Comparison of ENCODE assay signal across 24 cellular contexts in genomic region chr5:172548981-172549707, GRCh38.
DNase-seq lines count a peak whose midpoint lies in the region; ATAC-seq and TF ChIP-seq lines count a peak whose summit lies in the region.
"Had no signal": no experiment of that assay in that cellular context is flagged by ENCODE, and none has a peak within 500 bp of the region (broad histone marks: within the 10 kb centered on the region; RNA-seq: fewer than 3 reads in every experiment).

No MANE protein-coding gene starts in this region.

- H3K27ac Mint-ChIP-seq in mesothelial cell of epicardium, result peak overlapping the region; percentile 41
- H3K27ac Mint-ChIP-seq in natural killer cell treated with Interleukin-12 subunit alpha and Interleukin-12 subunit beta and Interleukin-15 and Interleukin-18, amount 100 ng/mL, for 72 hours, result no peak overlapping the region
- H3K27ac Mint-ChIP-seq: activated CD8-positive, alpha-beta T cell treated with anti-CD3 and anti-CD28 coated beads for 36 hours; activated naive CD4-positive, alpha-beta T cell treated with anti-CD3 and anti-CD28 coated beads, Interleukin-2, amount 50 U/mL, for 72 hours; activated T-helper 17 cell treated with anti-CD3 and anti-CD28 coated beads, Interleukin-2, amount 50 U/mL, for 72 hours; HFFc6; nephron progenitor cell had no signal

- peaks cover 12% of the 10 kb centered on the region for H3K27me3 Mint-ChIP-seq in mesothelial cell of epicardium (ENCODE audit: low read depth)
- peaks cover 12 to 34% of the 10 kb centered on the region in 2 donors for H3K27me3 Mint-ChIP-seq in natural killer cell treated with Interleukin-12 subunit alpha and Interleukin-12 subunit beta and Interleukin-15 and Interleukin-18, amount 100 ng/mL, for 72 hours

- no peaks in the 10 kb centered on the region for H3K36me3 ChIP-seq in BLaER1 treated with 17β-estradiol and CSF1 and Interleukin-3, amounts not matched to agents 10 nM and 100 nM
- H3K36me3 ChIP-seq in smooth muscle cell (ENCODE audit: low read depth), result no peaks in the 10 kb centered on the region
- H3K36me3 ChIP-seq: stomach had no signal

- peak overlapping the region; percentile 10 for H2AFZ ChIP-seq in smooth muscle cell (ENCODE audit: low read depth)
- H2AFZ ChIP-seq: hepatocyte had no signal

- no peak for ATAC-seq in natural killer cell treated with Interleukin-12 subunit alpha and Interleukin-12 subunit beta and Interleukin-15 and Interleukin-18, amount 100 ng/mL, for 72 hours
- ATAC-seq: activated CD8-positive, alpha-beta T cell treated with anti-CD3 and anti-CD28 coated beads for 36 hours; activated naive CD4-positive, alpha-beta T cell treated with anti-CD3 and anti-CD28 coated beads, Interleukin-2, amount 50 U/mL, for 72 hours; activated T-helper 17 cell treated with anti-CD3 and anti-CD28 coated beads, Interleukin-2, amount 50 U/mL, for 72 hours; esophagus mucosa; left lobe of liver had no signal

- TF ChIP-seq CTCF in VCaP (conservative IDR thresholded peaks at IDR 0.05), result no peak
- TF ChIP-seq CTCF in mesothelial cell of epicardium (IDR thresholded peaks at IDR 0.05; ENCODE audit: unreplicated experiment), result no peak
- no peak for TF ChIP-seq CTCF in smooth muscle cell (IDR thresholded peaks at IDR 0.05; ENCODE audit: borderline replicate concordance, insufficient read depth, poor library complexity, severe bottlenecking)
- TF ChIP-seq CTCF in foreskin fibroblast (IDR thresholded peaks at IDR 0.05; ENCODE audit: low read depth, low read length), result no peak

- no peaks in the 10 kb centered on the region for H3K9me3 ChIP-seq in BLaER1 treated with 17β-estradiol and CSF1 and Interleukin-3, amounts not matched to agents 10 nM and 100 nM (replicated peaks in 1 of 11)
- no peaks in the 10 kb centered on the region for H3K9me3 ChIP-seq in smooth muscle cell (replicated peaks; ENCODE audit: low read depth)
- H3K9me3 ChIP-seq: stomach had no signal

- WGBS in smooth muscle cell (ENCODE audit: low lambda C conversion rate), result 32% methylated on average over 14 of the region's 14 CpGs

- no peak overlapping the region for H3K4me3 ChIP-seq in BLaER1 treated with 17β-estradiol and CSF1 and Interleukin-3, amounts not matched to agents 10 nM and 100 nM
- no peak overlapping the region for H3K4me3 ChIP-seq in smooth muscle cell
- H3K4me3 ChIP-seq in foreskin fibroblast (ENCODE audit: low read depth in 1 of 2, low read length in 2 of 2), result no peak overlapping the region
- H3K4me3 ChIP-seq: hepatocyte, stomach had no signal

- no peak overlapping the region for H3K27ac ChIP-seq in BLaER1 treated with 17β-estradiol and CSF1 and Interleukin-3, amounts not matched to agents 10 nM and 100 nM
- H3K27ac ChIP-seq in VCaP (peak overlapping the region; percentile 63), smooth muscle cell (ENCODE audit: low read depth) (no peak overlapping the region)
- H3K27ac ChIP-seq: C4-2B, stomach had no signal

- DNase-seq in mesothelial cell of epicardium (ENCODE audit: low spot score in 2 of 2, unreplicated experiment in 2 of 2) (no peak), smooth muscle cell (lab: John Stamatoyannopoulos, UW; ENCODE audit: unreplicated experiment) (no peak), DMS79 treated with DMSO at 0.1 percent for 48 hours (lab: John Stamatoyannopoulos, UW) (no peak), foreskin fibroblast (no peak)
- no peak for DNase-seq in natural killer cell treated with Interleukin-12 subunit alpha and Interleukin-12 subunit beta and Interleukin-15 and Interleukin-18, amount 100 ng/mL, for 72 hours (ENCODE audit: low spot score)
- DNase-seq: activated CD4-positive, CD25-positive, alpha-beta regulatory T cell treated with anti-CD3 and anti-CD28 coated beads, Interleukin-2, amount 50 U/mL, for 72 hours; activated CD8-positive, alpha-beta T cell treated with anti-CD3 and anti-CD28 coated beads for 36 hours; cortex of kidney; HFFc6; KBM-7; NCI-H1105 treated with DMSO at 0.1 percent for 48 hours; NCI-H1930; NCI-H748 treated with DMSO at 0.1 percent for 48 hours; nephron progenitor cell; stomach; trophoblast cell had no signal

- H3K27me3 ChIP-seq in BLaER1 treated with 17β-estradiol and CSF1 and Interleukin-3, amounts not matched to agents 10 nM and 100 nM, result no peaks in the 10 kb centered on the region
- no peaks in the 10 kb centered on the region for H3K27me3 ChIP-seq in smooth muscle cell (ENCODE audit: low read depth)
- H3K27me3 ChIP-seq: hepatocyte, stomach had no signal

- peak overlapping the region in 6 of 11 experiments; percentile 76 to 93 (median 78); a peak in 7 of 22 replicates for H3K4me2 ChIP-seq in BLaER1 treated with 17β-estradiol and CSF1 and Interleukin-3, amounts not matched to agents 10 nM and 100 nM
- H3K4me2 ChIP-seq in smooth muscle cell, result peak overlapping the region; percentile 25
- H3K4me2 ChIP-seq: hepatocyte had no signal

- H3K9me3 Mint-ChIP-seq in mesothelial cell of epicardium, result no peaks in the 10 kb centered on the region
- H3K9me3 Mint-ChIP-seq in natural killer cell treated with Interleukin-12 subunit alpha and Interleukin-12 subunit beta and Interleukin-15 and Interleukin-18, amount 100 ng/mL, for 72 hours, result no peaks in the 10 kb centered on the region
- H3K9me3 Mint-ChIP-seq: activated CD8-positive, alpha-beta T cell treated with anti-CD3 and anti-CD28 coated beads for 36 hours; activated naive CD4-positive, alpha-beta T cell treated with anti-CD3 and anti-CD28 coated beads, Interleukin-2, amount 50 U/mL, for 72 hours; activated T-helper 17 cell treated with anti-CD3 and anti-CD28 coated beads, Interleukin-2, amount 50 U/mL, for 72 hours; HFFc6; nephron progenitor cell had no signal

- H3K9ac ChIP-seq in BLaER1 treated with 17β-estradiol and CSF1 and Interleukin-3, amounts not matched to agents 10 nM and 100 nM, result no peak overlapping the region
- no peak overlapping the region for H3K9ac ChIP-seq in smooth muscle cell (ENCODE audit: low read depth)

- peaks cover 3% of the 10 kb centered on the region for H3F3A ChIP-seq in smooth muscle cell (ENCODE audit: low read depth)

- H3K36me3 Mint-ChIP-seq in mesothelial cell of epicardium, result no peaks in the 10 kb centered on the region
- H3K36me3 Mint-ChIP-seq in natural killer cell treated with Interleukin-12 subunit alpha and Interleukin-12 subunit beta and Interleukin-15 and Interleukin-18, amount 100 ng/mL, for 72 hours, result no peaks in the 10 kb centered on the region
- H3K36me3 Mint-ChIP-seq: activated naive CD4-positive, alpha-beta T cell treated with anti-CD3 and anti-CD28 coated beads, Interleukin-2, amount 50 U/mL, for 72 hours had no signal

- H3K4me3 Mint-ChIP-seq in mesothelial cell of epicardium, result no peak overlapping the region
- no peak overlapping the region for H3K4me3 Mint-ChIP-seq in natural killer cell treated with Interleukin-12 subunit alpha and Interleukin-12 subunit beta and Interleukin-15 and Interleukin-18, amount 100 ng/mL, for 72 hours
- H3K4me3 Mint-ChIP-seq: activated CD8-positive, alpha-beta T cell treated with anti-CD3 and anti-CD28 coated beads for 36 hours; activated T-helper 17 cell treated with anti-CD3 and anti-CD28 coated beads, Interleukin-2, amount 50 U/mL, for 72 hours; HFFc6; nephron progenitor cell had no signal

- no peaks in the 10 kb centered on the region for H3K79me2 ChIP-seq in smooth muscle cell (ENCODE audit: low read depth)
- H3K79me2 ChIP-seq: hepatocyte had no signal

- H3K4me1 Mint-ChIP-seq in mesothelial cell of epicardium, result peaks cover 11% of the 10 kb centered on the region
- H3K4me1 Mint-ChIP-seq in natural killer cell treated with Interleukin-12 subunit alpha and Interleukin-12 subunit beta and Interleukin-15 and Interleukin-18, amount 100 ng/mL, for 72 hours (ENCODE audit: low read depth in 2 of 2), result no peaks in the 10 kb centered on the region
- H3K4me1 Mint-ChIP-seq: activated T-helper 17 cell treated with anti-CD3 and anti-CD28 coated beads, Interleukin-2, amount 50 U/mL, for 72 hours had no signal

- no peaks in the 10 kb centered on the region for H4K20me1 ChIP-seq in BLaER1 treated with 17β-estradiol and CSF1 and Interleukin-3, amounts not matched to agents 10 nM and 100 nM
- no peaks in the 10 kb centered on the region for H4K20me1 ChIP-seq in smooth muscle cell (ENCODE audit: low read depth)

- H3K4me1 ChIP-seq in BLaER1 treated with 17β-estradiol and CSF1 and Interleukin-3, amounts not matched to agents 10 nM and 100 nM, result peaks cover 13 to 38% (median 34%) of the 10 kb centered on the region in 10 experiments
- H3K4me1 ChIP-seq in smooth muscle cell (ENCODE audit: low read depth), result peaks cover 7% of the 10 kb centered on the region
